26 cellular contexts compared by ENCODE assay signal in the genomic region with DNA sequence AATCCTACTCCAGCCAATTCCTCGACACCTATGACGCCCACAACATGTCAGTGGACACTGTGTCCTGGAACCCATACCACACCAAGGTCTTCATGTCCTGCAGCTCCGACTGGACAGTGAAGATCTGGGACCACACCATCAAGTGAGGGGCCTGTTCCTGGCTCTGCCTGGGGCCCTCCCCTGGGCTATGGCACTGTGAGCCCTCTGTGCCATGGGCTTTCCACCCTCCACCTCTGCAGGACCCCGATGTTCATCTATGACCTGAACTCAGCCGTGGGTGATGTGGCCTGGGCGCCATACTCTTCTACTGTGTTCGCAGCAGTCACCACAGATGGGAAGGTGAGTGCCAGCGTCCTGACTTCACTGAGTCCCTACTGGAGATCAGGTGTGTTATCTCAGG. TPM values are rescaled to one million over a fixed set of nuclear protein-coding genes. Genes with fewer than 3 reads are reported as not detected.
A peak's percentile ranks its signal among the peaks of the same experiment; 100 is the strongest.
DNase-seq lines count a peak whose midpoint lies in the region; ATAC-seq, FAIRE-seq and TF ChIP-seq lines count a peak whose summit lies in the region.
"Had no signal": no experiment of that assay in that cellular context is flagged by ENCODE, and none has a peak within 500 bp of the region (broad histone marks: within the 10 kb centered on the region; RNA-seq: fewer than 3 reads in every experiment).

No MANE protein-coding gene starts in this region.

- no peak overlapping the region for H3K27ac ChIP-seq in heart left ventricle
- no peak overlapping the region for H3K27ac ChIP-seq in H1 (ENCODE audit: low read depth, low read length)
- no peak overlapping the region for H3K27ac ChIP-seq in neuronal stem cell (replicated peaks; ENCODE audit: low read length)
- H3K27ac ChIP-seq: HL-60, RWPE1 had no signal

- ATAC-seq in heart left ventricle: no peak
- ATAC-seq: Panc1 had no signal

- H3K9me3 ChIP-seq in heart left ventricle (no peaks in the 10 kb centered on the region), H1 (ENCODE audit: insufficient read depth in 2 of 2, low read depth in 1 of 2, low read length in 1 of 2) (no peaks in the 10 kb centered on the region), neuronal stem cell (replicated peaks in 1 of 2; ENCODE audit: control insufficient read depth in 2 of 2, insufficient read depth in 1 of 2, low read depth in 1 of 2, low read length in 2 of 2) (no peaks in the 10 kb centered on the region)
- H3K9me3 ChIP-seq: BE2C had no signal

- H2BK15ac ChIP-seq in H1 (ENCODE audit: low read length) (peak overlapping the region; percentile 73; the same call in 1 of the 2 replicates), neuronal stem cell (ENCODE audit: low read length) (peak overlapping the region; percentile 71)

- no peak overlapping the region for H3K56ac ChIP-seq in H1 (replicated peaks; ENCODE audit: insufficient read length, low read depth, low read length)

- TF ChIP-seq CTCF in heart left ventricle (IDR thresholded peaks at IDR 0.05) (no peak), H1 (IDR thresholded peaks at IDR 0.05; ENCODE audit: control extremely low read depth in 1 of 3, insufficient read depth in 1 of 3, low read depth in 1 of 3, low read length in 3 of 3) (no peak), GM10266 (IDR thresholded peaks at IDR 0.05; ENCODE audit: control insufficient read depth, insufficient read depth, low read depth, missing control alignments) (no peak)

- no peaks in the 10 kb centered on the region for H3K79me2 ChIP-seq in H1 (ENCODE audit: control insufficient read depth in 1 of 2, insufficient read depth in 2 of 2, low read length in 2 of 2)

- no peak overlapping the region for H3K14ac ChIP-seq in H1 (ENCODE audit: insufficient read length)
- no peak overlapping the region for H3K14ac ChIP-seq in neuronal stem cell (ENCODE audit: low read length)

- CTCF ChIA-PET in H1 (lab: Charles Lee; ENCODE audit: partially characterized antibody): interaction anchor here (0.8 to 7.9 kb wide), 11 partner anchors 9 to 111 kb away, joined by 3 to 114 read pairs (median 5); no protein-coding TSS in a partner anchor

- H2BK120ac ChIP-seq in H1 (replicated peaks; ENCODE audit: low read depth, low read length): no peak overlapping the region
- no peak overlapping the region for H2BK120ac ChIP-seq in neuronal stem cell (ENCODE audit: low read depth, low read length)

- H2AFZ ChIP-seq in H1 (ENCODE audit: low read length) (no peak overlapping the region), neuronal stem cell (ENCODE audit: low read length) (no peak overlapping the region)

- no peak overlapping the region for H2BK20ac ChIP-seq in H1 (ENCODE audit: low read length)

- 91 to 94% (median 93%) methylated on average over 8 of the region's 8 CpGs for WGBS in heart left ventricle, 4 donors
- 86% methylated on average over 8 of the region's 8 CpGs; no CpG with 5 or more reads in 1 of the 2 experiments for WGBS in H1 (ENCODE audit: extremely low coverage in 1 of 2, insufficient coverage in 1 of 2, insufficient read length in 1 of 2, insufficient replicate concordance in 2 of 2, low coverage in 1 of 2, low lambda C conversion rate in 2 of 2, missing lambda C conversion rate in 1 of 2), 2 experiments
- WGBS in neuronal stem cell (ENCODE audit: extremely low coverage in 2 of 2, insufficient read length in 2 of 2, insufficient replicate concordance in 1 of 2), 2 donors: no CpG with 5 or more reads among the region's 8 CpGs

- no peak overlapping the region for H3K23ac ChIP-seq in H1 (ENCODE audit: insufficient read length)
- H3K23ac ChIP-seq in neuronal stem cell (ENCODE audit: low read depth, low read length, poor library complexity): no peak overlapping the region

- FAIRE-seq in H1 (lab: Jason Lieb, UNC): no peak

- H3K9ac ChIP-seq in H1 (replicated peaks in 1 of 4; ENCODE audit: extremely low read depth in 1 of 4, low read depth in 3 of 4, low read length in 3 of 4): no peak overlapping the region; a peak in 1 of 7 replicates
- no peak overlapping the region for H3K9ac ChIP-seq in neuronal stem cell (ENCODE audit: low read depth, low read length, poor library complexity)

- peak overlapping the region; percentile 70; the same call in 1 of the 2 replicates for H2BK12ac ChIP-seq in H1 (ENCODE audit: low read depth, low read length)
- H2BK12ac ChIP-seq in neuronal stem cell (ENCODE audit: low read length): peak overlapping the region; percentile 59

- intact Hi-C loops in cardiac septum (cut with DNase I): no loop called here
- intact Hi-C loops in heart left ventricle (cut with DNase I): no loop called here

- no peak overlapping the region for H3K4ac ChIP-seq in H1 (replicated peaks; ENCODE audit: insufficient read length, low read depth, low read length)
- H3K4ac ChIP-seq in neuronal stem cell (ENCODE audit: low read length): no peak overlapping the region

- no peaks in the 10 kb centered on the region for H4K20me1 ChIP-seq in H1 (replicated peaks in 1 of 2; ENCODE audit: control insufficient read depth in 1 of 2, insufficient read depth in 2 of 2, low read length in 2 of 2)

- H2AK5ac ChIP-seq in H1 (ENCODE audit: low read depth, low read length) (peak overlapping the region; percentile 18; the same call in 1 of the 2 replicates), neuronal stem cell (ENCODE audit: low read depth, low read length) (peak overlapping the region; percentile 85)

- H4K91ac ChIP-seq in H1 (replicated peaks; ENCODE audit: insufficient read length, low read length) (peak overlapping the region; percentile 18), neuronal stem cell (ENCODE audit: low read depth, low read length, poor library complexity) (no peak overlapping the region)

- H3K4me3 ChIP-seq in heart left ventricle: no peak overlapping the region
- H3K4me3 ChIP-seq in H1 (ENCODE audit: extremely low read depth in 1 of 4, insufficient read depth in 2 of 4, low read depth in 3 of 4, low read length in 4 of 4): no peak overlapping the region
- H3K4me3 ChIP-seq in neuronal stem cell (ENCODE audit: low read length in 2 of 2): no peak overlapping the region

- H2BK5ac ChIP-seq in H1 (ENCODE audit: low read depth, low read length) (0 out of 2 replicates have a peak overlapping the region, but pooled peaks have one; percentile 41), neuronal stem cell (ENCODE audit: low read length) (peak overlapping the region; percentile 62)

- DNase-seq in cardiac septum (ENCODE audit: low spot score) (peak; percentile 62), heart left ventricle (no peak), H1 (ENCODE audit: low read depth in 1 of 2, low spot score in 2 of 2) (no peak), neuronal stem cell (ENCODE audit: low spot score) (no peak), superior temporal gyrus (ENCODE audit: extremely low spot score) (no peak), GM10266 (ENCODE audit: extremely low spot score) (no peak)
- no peak for DNase-seq in stimulated activated CD4-positive, alpha-beta T cell treated with anti-CD3 and anti-CD28 coated beads, Interleukin-2, amount 100 ng/mL, for 48 hours
- no peak for DNase-seq in stimulated activated CD8-positive, alpha-beta memory T cell treated with anti-CD3 and anti-CD28 coated beads, Interleukin-4, amount 100 ng/mL, for 48 hours
- DNase-seq: 8988T; ACHN; BE2C; CD4-positive, CD25-positive, alpha-beta regulatory T cell; NCI-H1092; NCI-H1417 treated with DMSO at 0.1 percent for 48 hours; NCI-H1694 treated with DMSO at 0.1 percent for 48 hours; NCI-H2081; NCI-H226; NCI-H510A; NCI-H69; SHP77 had no signal

- no peak overlapping the region for H3K4me2 ChIP-seq in H1 (ENCODE audit: insufficient read depth in 1 of 2, low read depth in 2 of 2, low read length in 2 of 2)
- no peak overlapping the region for H3K4me2 ChIP-seq in neuronal stem cell (ENCODE audit: insufficient read depth, low read length, poor library complexity, severe bottlenecking)

- no peaks in the 10 kb centered on the region for H3K79me1 ChIP-seq in H1 (ENCODE audit: low read depth, low read length)
- no peaks in the 10 kb centered on the region for H3K79me1 ChIP-seq in neuronal stem cell (ENCODE audit: low read depth, low read length)

- no peaks in the 10 kb centered on the region for H3K36me3 ChIP-seq in heart left ventricle
- H3K36me3 ChIP-seq in H1 (ENCODE audit: control insufficient read depth in 2 of 4, insufficient read depth in 4 of 4, low read length in 3 of 4): no peaks in the 10 kb centered on the region
- no peaks in the 10 kb centered on the region for H3K36me3 ChIP-seq in neuronal stem cell (replicated peaks in 1 of 2; ENCODE audit: control insufficient read depth in 2 of 2, insufficient read depth in 2 of 2, low read length in 2 of 2)
- H3K36me3 ChIP-seq: BE2C had no signal

- H3K23me2 ChIP-seq in H1 (ENCODE audit: low read depth, low read length): no peaks in the 10 kb centered on the region

- TF ChIP-seq EP300 in H1 (IDR thresholded peaks at IDR 0.05; ENCODE audit: borderline replicate concordance in 1 of 2, low read depth in 2 of 2, low read length in 2 of 2): no peak

- H3K27me3 ChIP-seq in heart left ventricle: no peaks in the 10 kb centered on the region
- H3K27me3 ChIP-seq in H1 (replicated peaks in 1 of 4; ENCODE audit: control insufficient read depth in 3 of 4, extremely low read depth in 1 of 4, insufficient read depth in 3 of 4, low read length in 3 of 4): no peaks in the 10 kb centered on the region; a peak in 1 of 7 replicates
- H3K27me3 ChIP-seq in neuronal stem cell (ENCODE audit: control insufficient read depth in 3 of 3, insufficient read depth in 3 of 3, low read depth in 1 of 3, low read length in 3 of 3): no peaks in the 10 kb centered on the region
- H3K27me3 ChIP-seq: BE2C had no signal

- no peak for TF ChIP-seq POLR2A in heart left ventricle (IDR thresholded peaks at IDR 0.05)
- TF ChIP-seq POLR2A in H1 (IDR thresholded peaks at IDR 0.05; ENCODE audit: control extremely low read depth in 1 of 2, low read depth in 2 of 2, low read length in 2 of 2): no peak

- no peak overlapping the region for H3K18ac ChIP-seq in H1 (ENCODE audit: extremely low read depth, low read length)
- H3K18ac ChIP-seq in neuronal stem cell (ENCODE audit: low read length): peak overlapping the region; percentile 76

- peak overlapping the region; percentile 81; the same call in 1 of the 2 replicates for H4K8ac ChIP-seq in H1 (ENCODE audit: extremely low read depth, insufficient read depth, low read length)
- no peak overlapping the region for H4K8ac ChIP-seq in neuronal stem cell (ENCODE audit: low read depth, low read length)

- POLR2A ChIA-PET in H1 (lab: Charles Lee; ENCODE audit: partially characterized antibody): interaction anchor here (1.6 to 2.2 kb wide), 2 partner anchors 9 to 12 kb away, joined by 4 to 6 read pairs; no protein-coding TSS in a partner anchor

- H3K4me1 ChIP-seq in heart left ventricle (peaks cover 0 to 9% (median 0%) of the 10 kb centered on the region in 12 donors), H1 (replicated peaks in 1 of 4; ENCODE audit: control insufficient read depth in 3 of 4, insufficient read depth in 4 of 4, low read length in 3 of 4) (peaks cover 16 to 33% (median 20%) of the 10 kb centered on the region in 4 experiments), neuronal stem cell (ENCODE audit: control insufficient read depth in 2 of 2, insufficient read depth in 1 of 2, low read depth in 1 of 2, low read length in 2 of 2) (peaks cover 23 to 34% of the 10 kb centered on the region in 2 donors)

- no peak overlapping the region for H4K5ac ChIP-seq in H1 (ENCODE audit: insufficient read length, low read depth, low read length)

- no peak for TF ChIP-seq RAD21 in H1 (IDR thresholded peaks at IDR 0.05 in 1 of 2, conservative IDR thresholded peaks at IDR 0.05 in 1 of 2; ENCODE audit: low read depth in 2 of 2, low read length in 2 of 2)

RNA-seq across cellular contexts. Expression of gene ENHO, which starts 8.4 kb away (rescaled TPM):
- total RNA-seq in cardiac septum: 1.3 TPM
- 1 to 10 TPM in 1 of 9 donors, under 1 TPM in 6, not detected in 2; 0.37 to 1.2 (median 0.52) TPM for total RNA-seq in heart left ventricle
- under 1 TPM; 0.26 to 0.27 TPM for polyA plus RNA-seq in heart left ventricle
- total RNA-seq in H1 (2021; fragmentation: NEBNext Ultra II Directional; extraction: Animal tissue kit (Norgen Biotek cat#: 25700)): 12.2 and 14.1 TPM in 2 replicates
- 49.4 and 60.4 TPM in 2 replicates for polyA plus RNA-seq in H1 (2011; rRNA removed)
- polyA plus RNA-seq in H1 (2011; cell fraction: cytosol; rRNA removed): 29.2 TPM
- polyA plus RNA-seq in H1 (2011; cell fraction: nucleus; rRNA removed): 23.2 TPM
- 9.7 to 24.6 TPM (median 19.1 TPM) in 4 replicates for polyA plus RNA-seq in H1 (2012, experiment 1 of 2)
- 20.1 TPM for polyA plus RNA-seq in H1 (2012, experiment 2 of 2)
- polyA plus RNA-seq in H1 (2013, experiment 1 of 2): 15.4 TPM
- 15.5 TPM for polyA plus RNA-seq in H1 (2013, experiment 2 of 2)
- 3.8 and 8.2 TPM in 2 replicates for polyA minus RNA-seq in H1 (2011; rRNA and poly(A)+ RNA removed)
- polyA minus RNA-seq in H1 (2011; cell fraction: cytosol; rRNA and poly(A)+ RNA removed): 6.1 TPM
- polyA minus RNA-seq in H1 (2011; cell fraction: nucleus; rRNA and poly(A)+ RNA removed): 7.1 TPM
- 18.0 TPM for polyA plus RNA-seq in neuronal stem cell (2013, experiment 1 of 2)
- polyA plus RNA-seq in neuronal stem cell (2013, experiment 2 of 2): 16.3 TPM

RNA-seq across cellular contexts. Expression of gene DNAI1, which starts 55.8 kb away (rescaled TPM):
- 0.30 TPM for total RNA-seq in cardiac septum
- under 1 TPM in 2 of 9 donors, not detected in 7; 0.43 to 0.86 TPM for total RNA-seq in heart left ventricle
- under 1 TPM in 1 of 2 donors, not detected in 1; 0.36 TPM for polyA plus RNA-seq in heart left ventricle
- total RNA-seq in H1 (2021; fragmentation: NEBNext Ultra II Directional; extraction: Animal tissue kit (Norgen Biotek cat#: 25700)): 0.37 and 1.1 TPM in 2 replicates
- 0.35 and 0.54 TPM in 2 replicates for polyA plus RNA-seq in H1 (2011; rRNA removed)
- 0.54 TPM for polyA plus RNA-seq in H1 (2011; cell fraction: cytosol; rRNA removed)
- polyA plus RNA-seq in H1 (2011; cell fraction: nucleus; rRNA removed): 2.5 TPM
- 0.36 to 1.1 TPM (median 0.81 TPM) in 4 replicates for polyA plus RNA-seq in H1 (2012, experiment 1 of 2)
- polyA plus RNA-seq in H1 (2012, experiment 2 of 2): not detected
- polyA plus RNA-seq in H1 (2013, experiment 1 of 2): 0.24 TPM
- polyA plus RNA-seq in H1 (2013, experiment 2 of 2): 0.13 TPM
- polyA minus RNA-seq in H1 (2011; rRNA and poly(A)+ RNA removed): 0.32 and 1.1 TPM in 2 replicates
- polyA minus RNA-seq in H1 (2011; cell fraction: cytosol; rRNA and poly(A)+ RNA removed): not detected
- polyA minus RNA-seq in H1 (2011; cell fraction: nucleus; rRNA and poly(A)+ RNA removed): 1.00 TPM
- 0.99 TPM for polyA plus RNA-seq in neuronal stem cell (2013, experiment 1 of 2)
- polyA plus RNA-seq in neuronal stem cell (2013, experiment 2 of 2): 1.3 TPM
- total RNA-seq: CD4-positive, CD25-positive, alpha-beta regulatory T cell; Daoy; G401; HT-29 had no signal
- polyA plus RNA-seq: CD4-positive, CD25-positive, alpha-beta regulatory T cell had no signal

RNA-seq across cellular contexts. Expression of gene FAM219A, which starts 56.0 kb away (rescaled TPM):
- total RNA-seq in cardiac septum (39.1 TPM), heart left ventricle (10 to 100 TPM; 12.7 to 36.7 (median 25.9) TPM)
- polyA plus RNA-seq in heart left ventricle (10 to 100 TPM; 15.4 to 39.1 TPM), H1 (2011; rRNA removed) (7.7 and 8.8 TPM in 2 replicates)
- 10.4 and 10.6 TPM in 2 replicates for total RNA-seq in H1 (2021; fragmentation: NEBNext Ultra II Directional; extraction: Animal tissue kit (Norgen Biotek cat#: 25700))
- polyA plus RNA-seq in H1 (2011; cell fraction: cytosol; rRNA removed): 7.7 TPM
- 12.6 TPM for polyA plus RNA-seq in H1 (2011; cell fraction: nucleus; rRNA removed)
- polyA plus RNA-seq in H1 (2012, experiment 1 of 2): 8.5 to 12.2 TPM (median 10.2 TPM) in 4 replicates
- polyA plus RNA-seq in H1 (2012, experiment 2 of 2): 10.0 TPM
- 5.1 TPM for polyA plus RNA-seq in H1 (2013, experiment 1 of 2)
- 5.1 TPM for polyA plus RNA-seq in H1 (2013, experiment 2 of 2)
- polyA minus RNA-seq in H1 (2011; rRNA and poly(A)+ RNA removed): 5.2 and 7.2 TPM in 2 replicates
- 5.6 TPM for polyA minus RNA-seq in H1 (2011; cell fraction: cytosol; rRNA and poly(A)+ RNA removed)
- 3.5 TPM for polyA minus RNA-seq in H1 (2011; cell fraction: nucleus; rRNA and poly(A)+ RNA removed)
- 6.8 TPM for polyA plus RNA-seq in neuronal stem cell (2013, experiment 1 of 2)
- polyA plus RNA-seq in neuronal stem cell (2013, experiment 2 of 2): 7.5 TPM
